In genomic region chr11:66593650-66594049, GRCh38 we compare ENCODE assay signal across 8 cellular contexts. TPM values are rescaled to one million over a fixed set of nuclear protein-coding genes. Genes with fewer than 3 reads are reported as not detected.
A peak's percentile ranks its signal among the peaks of the same experiment; 100 is the strongest.
DNase-seq lines count a peak whose midpoint lies in the region; ATAC-seq and TF ChIP-seq lines count a peak whose summit lies in the region.

No MANE protein-coding gene starts in this region.

- peak overlapping the region; percentile 79 for H2AFZ ChIP-seq in SU-DHL-6 (ENCODE audit: low read depth, low read length, severe bottlenecking)

- no peaks in the 10 kb centered on the region for H4K20me1 ChIP-seq in SU-DHL-6 (ENCODE audit: low read depth, low read length)

- peak overlapping the region; percentile 83 for H3K4me3 ChIP-seq in GM12875 (ENCODE audit: low read depth, low read length)
- peak overlapping the region; percentile 71 for H3K4me3 ChIP-seq in SU-DHL-6 (ENCODE audit: insufficient read depth, low read length, poor library complexity, severe bottlenecking)
- H3K4me3 ChIP-seq in gastroesophageal sphincter = peak overlapping the region; percentile 61 to 72
- peak overlapping the region; percentile 83 for H3K4me3 ChIP-seq in skeletal muscle cell (ENCODE audit: low read depth, low read length)

- no peak for TF ChIP-seq POLR2A in gastroesophageal sphincter (IDR thresholded peaks at IDR 0.05)

- H3K4me2 ChIP-seq in SU-DHL-6 (ENCODE audit: low read depth, low read length, poor library complexity, severe bottlenecking) = peak overlapping the region; percentile 82

- ATAC-seq in gastroesophageal sphincter (no peak), GM21576 (IDR thresholded peaks at IDR 0.05; ENCODE audit: unreplicated experiment) (no peak)

- peak overlapping the region; percentile 78 for H3K9ac ChIP-seq in SU-DHL-6 (ENCODE audit: low read length)

- DNase-seq in skeletal muscle cell (ENCODE audit: low read depth) (no peak), EL (no peak), hypothalamus (lab: John Stamatoyannopoulos, UW) (no peak), epidermal melanocyte (ENCODE audit: insufficient read length, low spot score) (no peak)

- H3F3A ChIP-seq in SU-DHL-6 (ENCODE audit: insufficient read depth) = no peaks in the 10 kb centered on the region

- H3K27ac ChIP-seq in SU-DHL-6 (ENCODE audit: low read depth, low read length) (no peak overlapping the region), gastroesophageal sphincter (peak overlapping the region; percentile 65 to 88 (median 87))

- TF ChIP-seq CTCF in GM12875 (IDR thresholded peaks at IDR 0.05; ENCODE audit: borderline replicate concordance, insufficient read depth, low read depth, low read length) (no peak), SU-DHL-6 (IDR thresholded peaks at IDR 0.05; ENCODE audit: insufficient read depth, low read length, poor library complexity, severe bottlenecking) (no peak), gastroesophageal sphincter (IDR thresholded peaks at IDR 0.05) (no peak)

- H3K79me2 ChIP-seq in SU-DHL-6 (ENCODE audit: insufficient read depth, low read length) = no peaks in the 10 kb centered on the region

- 49% methylated on average over 7 of the region's 7 CpGs; no CpG with 5 or more reads in 1 of the 2 donors for WGBS in gastroesophageal sphincter (ENCODE audit: low coverage in 1 of 2), 2 donors

- H3K36me3 ChIP-seq in SU-DHL-6 (ENCODE audit: low read length) = no peaks in the 10 kb centered on the region
- no peaks in the 10 kb centered on the region for H3K36me3 ChIP-seq in gastroesophageal sphincter

- H3K27me3 ChIP-seq in SU-DHL-6 (ENCODE audit: low read length) = no peaks in the 10 kb centered on the region
- no peaks in the 10 kb centered on the region for H3K27me3 ChIP-seq in gastroesophageal sphincter

- H3K9me2 ChIP-seq in SU-DHL-6 (replicated peaks; ENCODE audit: insufficient read depth, low read length) = no peaks in the 10 kb centered on the region

- H3K9me3 ChIP-seq in SU-DHL-6 (ENCODE audit: insufficient read depth, low read length) = no peaks in the 10 kb centered on the region
- no peaks in the 10 kb centered on the region for H3K9me3 ChIP-seq in gastroesophageal sphincter

- peaks cover 0 to 45% (median 32%) of the 10 kb centered on the region in 3 donors for H3K4me1 ChIP-seq in gastroesophageal sphincter

- no peak for TF ChIP-seq EP300 in gastroesophageal sphincter (IDR thresholded peaks at IDR 0.05)

RNA-seq across cellular contexts. Expression of gene CCS, which starts 0.7 kb away (rescaled TPM):
- 10 to 100 TPM; 28.1 to 41.7 (median 33.9) TPM for total RNA-seq in gastroesophageal sphincter

RNA-seq across cellular contexts. Expression of gene CCDC87, which starts 0.8 kb away (rescaled TPM):
- total RNA-seq in gastroesophageal sphincter = 1 to 10 TPM in 3 of 4 donors, under 1 TPM in 1; 0.27 to 1.2 (median 1.1) TPM

RNA-seq across cellular contexts. Expression of gene RBM14, which starts 22.8 kb away (rescaled TPM):
- total RNA-seq in gastroesophageal sphincter = 10 to 100 TPM; 25.6 to 66.6 (median 42.5) TPM

RNA-seq across cellular contexts. Expression of gene CTSF, which starts 25.2 kb away (rescaled TPM):
- total RNA-seq in gastroesophageal sphincter = 100 to 1,000 TPM in 1 of 4 donors, 10 to 100 TPM in 3; 65.1 to 114 (median 88.4) TPM

RNA-seq across cellular contexts. Expression of gene RBM4, which starts 44.9 kb away (rescaled TPM):
- 100 to 1,000 TPM in 3 of 4 donors, 10 to 100 TPM in 1; 98.2 to 114 (median 102) TPM for total RNA-seq in gastroesophageal sphincter
